ENCODE assay signal across 1 cellular context in genomic region chr3:9387322-9387655, GRCh38.
TF ChIP-seq lines count a peak whose summit lies in the region.

No MANE protein-coding gene starts in this region.

TF ChIP-seq in HepG2, 621 proteins besides CTCF, POLR2A, EP300 and RAD21:
- TF ChIP-seq RBM22 (optimal IDR thresholded peaks at IDR 0.05; ENCODE audit: low read length) = peak; percentile 45
- TF ChIP-seq ZNF44 (CRISPR knock-in tag; IDR thresholded peaks at IDR 0.05) = no peak
- peak; percentile 60 for TF ChIP-seq RBFOX2 (IDR thresholded peaks at IDR 0.05; ENCODE audit: low read depth, low read length)
- TF ChIP-seq POLR2G (IDR thresholded peaks at IDR 0.05; ENCODE audit: low read depth, low read length) = 0 out of 2 replicates have a peak, but pooled peaks have one; percentile 15
- TF ChIP-seq FLYWCH1 (CRISPR knock-in tag; IDR thresholded peaks at IDR 0.05) = no peak
